1 cellular context compared by ENCODE assay signal in genomic region chr2:219218279-219219112, GRCh38.
TF ChIP-seq lines count a peak whose summit lies in the region.

Gene ABCB6, minus strand, starts transcription at chr2:219218958. Its CDS starts 285 bp downstream, at chr2:219218673.

TF ChIP-seq in K562, 482 proteins besides CTCF, POLR2A, EP300 and RAD21 (continued from another document and continues in another):
- TF ChIP-seq COPS2 (conservative IDR thresholded peaks at IDR 0.05) (no peak), NCOA1 (IDR thresholded peaks at IDR 0.05; ENCODE audit: low read depth) (no peak), ATF7 (IDR thresholded peaks at IDR 0.05) (peak; percentile 31; the same call in 1 of the 2 replicates), ETV1 (tag; conservative IDR thresholded peaks at IDR 0.05; ENCODE audit: low read depth) (no peak), HNRNPLL (IDR thresholded peaks at IDR 0.05; ENCODE audit: low read depth, low read length, poor library complexity, severe bottlenecking) (peak; percentile 11), HDAC8 (tag; IDR thresholded peaks at IDR 0.05) (no peak), CEBPZ (IDR thresholded peaks at IDR 0.05; ENCODE audit: borderline replicate concordance, low read depth, low read length) (no peak), TAF9B (IDR thresholded peaks at IDR 0.05; ENCODE audit: partially characterized antibody) (peak; percentile 33), CREM (IDR thresholded peaks at IDR 0.05; ENCODE audit: low read depth) (peak; percentile 38; the same call in 1 of the 2 replicates), BDP1 (IDR thresholded peaks at IDR 0.05; ENCODE audit: insufficient read depth, insufficient read length) (no peak), ZNF507 (tag; conservative IDR thresholded peaks at IDR 0.05) (no peak), HMG20B (CRISPR knock-in tag; IDR thresholded peaks at IDR 0.05) (no peak), ZNF778 (CRISPR knock-in tag; IDR thresholded peaks at IDR 0.05) (no peak), KDM2B (CRISPR knock-in tag; IDR thresholded peaks at IDR 0.05) (no peak), ZNF263 (CRISPR knock-in tag; IDR thresholded peaks at IDR 0.05; ENCODE audit: borderline replicate concordance) (0 out of 2 replicates have a peak, but pooled peaks have one; percentile 13), NFE2L1 (tag; IDR thresholded peaks at IDR 0.05; ENCODE audit: borderline replicate concordance, low read depth) (no peak), ZNF217 (CRISPR knock-in tag; IDR thresholded peaks at IDR 0.05) (no peak), HBP1 (CRISPR knock-in tag; IDR thresholded peaks at IDR 0.05) (no peak), TCF7 (IDR thresholded peaks at IDR 0.05; ENCODE audit: borderline replicate concordance) (no peak), ZKSCAN1 (IDR thresholded peaks at IDR 0.05; ENCODE audit: low read depth, low read length) (no peak), NFIX (CRISPR knock-in tag; IDR thresholded peaks at IDR 0.05; ENCODE audit: low read depth) (no peak), ZNF780A (CRISPR knock-in tag; IDR thresholded peaks at IDR 0.05) (no peak), PPARD (CRISPR knock-in tag; IDR thresholded peaks at IDR 0.05) (no peak), MTA3 (IDR thresholded peaks at IDR 0.05; ENCODE audit: borderline replicate concordance) (peak; percentile 74), ZEB2 (IDR thresholded peaks at IDR 0.05) (no peak), GMEB1 (CRISPR knock-in tag; IDR thresholded peaks at IDR 0.05) (peak; percentile 74), ZNF695 (CRISPR knock-in tag; IDR thresholded peaks at IDR 0.05) (no peak), TRIM24 (IDR thresholded peaks at IDR 0.05) (no peak), DIDO1 (tag; IDR thresholded peaks at IDR 0.05; ENCODE audit: low read depth) (no peak), MAFK (IDR thresholded peaks at IDR 0.05; ENCODE audit: low read length) (no peak), BRF2 (IDR thresholded peaks at IDR 0.05; ENCODE audit: borderline replicate concordance, insufficient read depth, insufficient read length) (no peak), JUNB (CRISPR knock-in tag; conservative IDR thresholded peaks at IDR 0.05) (no peak), STAT6 (CRISPR knock-in tag; IDR thresholded peaks at IDR 0.05) (no peak), HNRNPK (IDR thresholded peaks at IDR 0.05; ENCODE audit: low read depth, low read length, poor library complexity, severe bottlenecking) (no peak), NRF1 (conservative IDR thresholded peaks at IDR 0.05 in 1 of 2, IDR thresholded peaks at IDR 0.05 in 1 of 2) (peak; percentile 64 to 69), ZNF77 (CRISPR knock-in tag; IDR thresholded peaks at IDR 0.05) (no peak), TEAD2 (tag; IDR thresholded peaks at IDR 0.05) (no peak), RAD51 (IDR thresholded peaks at IDR 0.05; ENCODE audit: borderline replicate concordance, low read depth) (no peak), ZNF134 (CRISPR knock-in tag; conservative IDR thresholded peaks at IDR 0.05) (no peak), PHF20 (IDR thresholded peaks at IDR 0.05; ENCODE audit: partially characterized antibody) (no peak), STAT5B (CRISPR knock-in tag; IDR thresholded peaks at IDR 0.05) (no peak), GATAD2A (IDR thresholded peaks at IDR 0.05) (no peak; the same call in 1 of the 2 replicates), SETDB1 (IDR thresholded peaks at IDR 0.05; ENCODE audit: low read length) (no peak), BCOR (IDR thresholded peaks at IDR 0.05) (no peak), SMAD2 (IDR thresholded peaks at IDR 0.05; ENCODE audit: low read depth, low read length) (no peak), CTBP1 (IDR thresholded peaks at IDR 0.05; ENCODE audit: borderline replicate concordance) (peak; percentile 33; the same call in 1 of the 2 replicates)
- TF ChIP-seq, protein P1, sequence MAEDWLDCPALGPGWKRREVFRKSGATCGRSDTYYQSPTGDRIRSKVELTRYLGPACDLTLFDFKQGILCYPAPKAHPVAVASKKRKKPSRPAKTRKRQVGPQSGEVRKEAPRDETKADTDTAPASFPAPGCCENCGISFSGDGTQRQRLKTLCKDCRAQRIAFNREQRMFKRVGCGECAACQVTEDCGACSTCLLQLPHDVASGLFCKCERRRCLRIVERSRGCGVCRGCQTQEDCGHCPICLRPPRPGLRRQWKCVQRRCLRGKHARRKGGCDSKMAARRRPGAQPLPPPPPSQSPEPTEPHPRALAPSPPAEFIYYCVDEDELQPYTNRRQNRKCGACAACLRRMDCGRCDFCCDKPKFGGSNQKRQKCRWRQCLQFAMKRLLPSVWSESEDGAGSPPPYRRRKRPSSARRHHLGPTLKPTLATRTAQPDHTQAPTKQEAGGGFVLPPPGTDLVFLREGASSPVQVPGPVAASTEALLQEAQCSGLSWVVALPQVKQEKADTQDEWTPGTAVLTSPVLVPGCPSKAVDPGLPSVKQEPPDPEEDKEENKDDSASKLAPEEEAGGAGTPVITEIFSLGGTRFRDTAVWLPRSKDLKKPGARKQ (CRISPR knock-in tag; IDR thresholded peaks at IDR 0.05): no peak
- TF ChIP-seq, protein P2, sequence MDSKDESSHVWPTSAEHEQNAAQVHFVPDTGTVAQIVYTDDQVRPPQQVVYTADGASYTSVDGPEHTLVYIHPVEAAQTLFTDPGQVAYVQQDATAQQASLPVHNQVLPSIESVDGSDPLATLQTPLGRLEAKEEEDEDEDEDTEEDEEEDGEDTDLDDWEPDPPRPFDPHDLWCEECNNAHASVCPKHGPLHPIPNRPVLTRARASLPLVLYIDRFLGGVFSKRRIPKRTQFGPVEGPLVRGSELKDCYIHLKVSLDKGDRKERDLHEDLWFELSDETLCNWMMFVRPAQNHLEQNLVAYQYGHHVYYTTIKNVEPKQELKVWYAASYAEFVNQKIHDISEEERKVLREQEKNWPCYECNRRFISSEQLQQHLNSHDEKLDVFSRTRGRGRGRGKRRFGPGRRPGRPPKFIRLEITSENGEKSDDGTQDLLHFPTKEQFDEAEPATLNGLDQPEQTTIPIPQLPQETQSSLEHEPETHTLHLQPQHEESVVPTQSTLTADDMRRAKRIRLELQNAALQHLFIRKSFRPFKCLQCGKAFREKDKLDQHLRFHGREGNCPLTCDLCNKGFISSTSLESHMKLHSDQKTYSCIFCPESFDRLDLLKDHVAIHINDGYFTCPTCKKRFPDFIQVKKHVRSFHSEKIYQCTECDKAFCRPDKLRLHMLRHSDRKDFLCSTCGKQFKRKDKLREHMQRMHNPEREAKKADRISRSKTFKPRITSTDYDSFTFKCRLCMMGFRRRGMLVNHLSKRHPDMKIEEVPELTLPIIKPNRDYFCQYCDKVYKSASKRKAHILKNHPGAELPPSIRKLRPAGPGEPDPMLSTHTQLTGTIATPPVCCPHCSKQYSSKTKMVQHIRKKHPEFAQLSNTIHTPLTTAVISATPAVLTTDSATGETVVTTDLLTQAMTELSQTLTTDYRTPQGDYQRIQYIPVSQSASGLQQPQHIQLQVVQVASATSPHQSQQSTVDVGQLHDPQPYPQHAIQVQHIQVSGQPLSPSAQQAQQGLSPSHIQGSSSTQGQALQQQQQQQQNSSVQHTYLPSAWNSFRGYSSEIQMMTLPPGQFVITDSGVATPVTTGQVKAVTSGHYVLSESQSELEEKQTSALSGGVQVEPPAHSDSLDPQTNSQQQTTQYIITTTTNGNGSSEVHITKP (IDR thresholded peaks at IDR 0.05; ENCODE audit: partially characterized antibody): no peak
- TF ChIP-seq, protein P3, sequence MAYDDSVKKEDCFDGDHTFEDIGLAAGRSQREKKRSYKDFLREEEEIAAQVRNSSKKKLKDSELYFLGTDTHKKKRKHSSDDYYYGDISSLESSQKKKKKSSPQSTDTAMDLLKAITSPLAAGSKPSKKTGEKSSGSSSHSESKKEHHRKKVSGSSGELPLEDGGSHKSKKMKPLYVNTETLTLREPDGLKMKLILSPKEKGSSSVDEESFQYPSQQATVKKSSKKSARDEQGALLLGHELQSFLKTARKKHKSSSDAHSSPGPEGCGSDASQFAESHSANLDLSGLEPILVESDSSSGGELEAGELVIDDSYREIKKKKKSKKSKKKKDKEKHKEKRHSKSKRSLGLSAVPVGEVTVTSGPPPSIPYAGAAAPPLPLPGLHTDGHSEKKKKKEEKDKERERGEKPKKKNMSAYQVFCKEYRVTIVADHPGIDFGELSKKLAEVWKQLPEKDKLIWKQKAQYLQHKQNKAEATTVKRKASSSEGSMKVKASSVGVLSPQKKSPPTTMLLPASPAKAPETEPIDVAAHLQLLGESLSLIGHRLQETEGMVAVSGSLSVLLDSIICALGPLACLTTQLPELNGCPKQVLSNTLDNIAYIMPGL (CRISPR knock-in tag; IDR thresholded peaks at IDR 0.05): no peak
